Comparison of ENCODE assay signal across 26 cellular contexts in the genomic region with DNA sequence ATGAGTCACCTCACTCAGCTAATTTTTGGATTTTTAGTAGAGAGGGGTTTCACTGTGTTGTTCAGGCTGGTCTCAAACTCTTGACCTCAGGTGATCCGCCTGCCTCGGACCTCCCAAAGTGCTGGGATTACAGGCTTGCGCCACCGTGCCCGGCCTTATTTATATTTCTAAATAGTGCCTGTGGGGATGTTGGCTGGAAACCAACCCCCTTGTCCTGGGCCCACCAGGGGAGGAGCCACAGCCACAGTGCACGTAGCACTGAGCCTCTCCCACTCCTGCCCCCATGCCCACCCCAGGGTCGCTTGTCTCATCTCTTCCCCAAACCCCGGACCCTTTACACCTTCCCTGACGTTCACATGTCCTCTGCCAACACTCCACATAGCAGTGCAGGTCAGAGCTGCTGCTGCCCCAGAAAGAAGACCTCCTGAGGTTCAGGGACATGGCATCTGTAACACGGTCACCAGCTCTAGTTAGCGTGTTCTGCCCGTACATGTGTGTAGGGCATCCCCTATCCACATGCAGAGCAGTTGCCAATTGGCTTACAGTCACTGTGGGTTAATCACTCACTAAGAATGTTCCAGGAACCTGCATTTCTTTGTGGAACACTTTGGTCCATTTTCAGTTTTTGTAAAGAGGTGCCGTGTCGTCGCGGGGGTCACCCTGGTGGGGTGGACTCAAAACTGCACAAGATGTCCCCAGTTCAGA. TPM values are rescaled to one million over a fixed set of nuclear protein-coding genes. Genes with fewer than 3 reads are reported as not detected.
"Had no signal": no experiment of that assay in that cellular context is flagged by ENCODE, and none has a peak within 500 bp of the region (broad histone marks: within the 10 kb centered on the region; RNA-seq: fewer than 3 reads in every experiment).

No MANE protein-coding gene starts in this region.

- H3K9me3 ChIP-seq: esophagus muscularis mucosa, gastrocnemius medialis, mucosa of descending colon, pancreas, tibial artery, upper lobe of right lung, vagina had no signal

- ATAC-seq: gastrocnemius medialis; left colon; mucosa of descending colon; natural killer cell; pancreas; stimulated activated memory B cell treated with anti-CD40 and anti-IgM and Interleukin-4, amounts not matched to agents 10 μg/mL and 1 μg/mL and 100 μg/mL, for 72 hours; upper lobe of right lung had no signal

- H3K27ac ChIP-seq: esophagus muscularis mucosa, gastrocnemius medialis, pancreas, tibial artery, upper lobe of right lung, vagina had no signal

- H3K27me3 ChIP-seq: esophagus muscularis mucosa, gastrocnemius medialis, pancreas, tibial artery, upper lobe of right lung, vagina had no signal

- H3K4me3 ChIP-seq: esophagus muscularis mucosa, gastrocnemius medialis, mucosa of descending colon, pancreas, tibial artery, upper lobe of right lung, vagina had no signal

- H3K9me3 Mint-ChIP-seq: immature natural killer cell; natural killer cell; neural crest cell; stimulated activated memory B cell treated with anti-CD40 and anti-IgM and Interleukin-4, amounts not matched to agents 10 μg/mL and 1 μg/mL and 100 μg/mL, for 72 hours; stimulated activated naive CD8-positive, alpha-beta T cell treated with anti-CD3 and anti-CD28 coated beads, Interleukin-15, Interleukin-2, amounts not matched to agents 100 ng/mL and 50 ng/mL, for 24 hours had no signal

- H3K4me1 ChIP-seq: esophagus muscularis mucosa, gastrocnemius medialis, pancreas, tibial artery, upper lobe of right lung, vagina had no signal

- H3K4me1 Mint-ChIP-seq: immature natural killer cell; natural killer cell; neural crest cell; stimulated activated memory B cell treated with anti-CD40 and anti-IgM and Interleukin-4, amounts not matched to agents 10 μg/mL and 1 μg/mL and 100 μg/mL, for 72 hours had no signal

- FAIRE-seq: endometrium, keratinocyte, pancreas had no signal

- H3K27me3 Mint-ChIP-seq: progenitor cell of endocrine pancreas had no signal

- H3K27ac Mint-ChIP-seq: immature natural killer cell; natural killer cell; progenitor cell of endocrine pancreas; stimulated activated memory B cell treated with anti-CD40 and anti-IgM and Interleukin-4, amounts not matched to agents 10 μg/mL and 1 μg/mL and 100 μg/mL, for 72 hours; stimulated activated naive CD8-positive, alpha-beta T cell treated with anti-CD3 and anti-CD28 coated beads, Interleukin-15, Interleukin-2, amounts not matched to agents 100 ng/mL and 50 ng/mL, for 24 hours had no signal

- H3K36me3 Mint-ChIP-seq: immature natural killer cell, natural killer cell had no signal

- DNase-seq: cortex of kidney; effector memory CD4-positive, alpha-beta T cell; gastrocnemius medialis; immature natural killer cell; left colon; natural killer cell; nucleus accumbens; stimulated activated CD4-positive, alpha-beta T cell treated with anti-CD3 and anti-CD28 coated beads, Interleukin-15, amount 100 ng/mL, for 24 hours; stimulated activated CD4-positive, alpha-beta T cell treated with anti-CD3 and anti-CD28 coated beads, Interleukin-1b, Interleukin-23, amount 100 ng/mL, for 48 hours; stimulated activated CD4-positive, alpha-beta T cell treated with anti-CD3 and anti-CD28 coated beads, Interleukin-4, amount 100 ng/mL, for 24 hours; upper lobe of right lung had no signal

- H3K4me3 Mint-ChIP-seq: immature natural killer cell; natural killer cell; neural crest cell; stimulated activated memory B cell treated with anti-CD40 and anti-IgM and Interleukin-4, amounts not matched to agents 10 μg/mL and 1 μg/mL and 100 μg/mL, for 72 hours; stimulated activated naive CD8-positive, alpha-beta T cell treated with anti-CD3 and anti-CD28 coated beads, Interleukin-15, Interleukin-2, amounts not matched to agents 100 ng/mL and 50 ng/mL, for 24 hours had no signal

RNA-seq across cellular contexts. Expression of a gene that starts 30.9 kb away (rescaled TPM):
- total RNA-seq: esophagus muscularis mucosa, fibroblast of villous mesenchyme, gastrocnemius medialis, left colon, lower leg skin, mucosa of descending colon, natural killer cell, neural crest cell, pancreas, progenitor cell of endocrine pancreas, temporal lobe, upper lobe of right lung, vagina had no signal
- polyA plus RNA-seq: immature natural killer cell, keratinocyte, pancreas, right cardiac atrium had no signal

RNA-seq across cellular contexts. Expression of a gene that starts 55.6 kb away (rescaled TPM):
- total RNA-seq: esophagus muscularis mucosa, fibroblast of villous mesenchyme, gastrocnemius medialis, left colon, mucosa of descending colon, natural killer cell, neural crest cell, pancreas, progenitor cell of endocrine pancreas, right cardiac atrium, temporal lobe, upper lobe of right lung, vagina had no signal
- polyA plus RNA-seq: immature natural killer cell, keratinocyte, pancreas, right cardiac atrium had no signal
